13 cellular contexts compared by ENCODE assay signal in the genomic region with DNA sequence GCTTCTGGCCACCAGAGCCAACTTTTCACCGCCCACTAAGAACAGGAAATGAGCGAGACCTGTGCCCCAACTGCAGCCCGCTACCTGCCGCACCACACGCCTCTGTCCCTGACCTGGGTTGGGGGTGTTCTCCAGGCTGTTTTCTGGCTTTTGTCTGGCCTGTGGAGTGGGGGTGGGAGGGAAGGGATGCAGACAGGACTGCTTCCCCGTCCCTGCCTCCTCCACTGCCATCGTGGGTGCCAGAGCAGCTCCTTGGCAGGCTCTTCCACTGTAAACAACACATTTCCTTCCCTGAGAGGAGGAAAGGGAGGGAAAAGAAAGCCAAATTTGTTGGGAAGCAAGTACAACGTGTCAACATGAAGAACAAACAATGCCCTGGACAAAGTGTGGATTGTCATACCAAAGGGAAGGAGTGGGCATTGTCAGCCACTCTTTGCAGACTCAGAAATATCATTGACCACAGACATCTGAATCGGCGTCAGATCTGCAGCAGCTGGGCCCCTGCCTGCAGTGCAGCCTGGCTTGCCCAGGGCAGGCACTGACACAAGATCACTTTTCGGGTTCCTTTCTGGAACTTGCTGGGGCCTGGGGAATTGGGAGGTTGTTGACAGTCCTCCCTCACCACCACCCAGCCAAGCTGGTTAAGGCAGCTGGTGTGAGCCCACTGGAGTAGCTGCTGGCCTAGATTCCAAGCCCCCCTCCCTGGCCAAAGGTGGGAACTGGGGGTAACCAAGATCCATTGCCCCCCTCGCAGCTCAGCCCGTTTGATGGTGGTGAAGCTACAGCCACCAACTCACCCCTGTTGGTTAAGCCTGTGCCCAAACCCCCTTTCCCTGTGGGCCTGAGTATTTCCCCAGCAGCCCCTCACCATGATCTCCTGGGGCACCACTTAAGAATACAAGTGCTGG. TPM values are rescaled to one million over a fixed set of nuclear protein-coding genes. Genes with fewer than 3 reads are reported as not detected.
DNase-seq lines count a peak whose midpoint lies in the region; ATAC-seq and TF ChIP-seq lines count a peak whose summit lies in the region.
"Had no signal": no experiment of that assay in that cellular context is flagged by ENCODE, and none has a peak within 500 bp of the region (broad histone marks: within the 10 kb centered on the region; RNA-seq: fewer than 3 reads in every experiment).

No MANE protein-coding gene starts in this region.

- H3K9me3 ChIP-seq in testis, result no peaks in the 10 kb centered on the region

- no peaks in the 10 kb centered on the region for H3K9me3 Mint-ChIP-seq in mesothelial cell of epicardium
- H3K9me3 Mint-ChIP-seq: stimulated activated naive B cell treated with anti-CD40 and anti-IgM and Interleukin-4, amounts not matched to agents 10 μg/mL and 1 μg/mL and 100 μg/mL, for 72 hours had no signal

- no peak overlapping the region for H3K4me3 Mint-ChIP-seq in mesothelial cell of epicardium
- H3K4me3 Mint-ChIP-seq: stimulated activated naive B cell treated with anti-CD40 and anti-IgM and Interleukin-4, amounts not matched to agents 10 μg/mL and 1 μg/mL and 100 μg/mL, for 72 hours had no signal

- no peaks in the 10 kb centered on the region for H3K27me3 ChIP-seq in testis

- intact Hi-C loops in testis (cut with DNase I; ENCODE audit: low total_unique reads), result no loop called here

- H3K27me3 Mint-ChIP-seq in mesothelial cell of epicardium (ENCODE audit: low read depth), result no peaks in the 10 kb centered on the region
- H3K27me3 Mint-ChIP-seq: stimulated activated naive B cell treated with anti-CD40 and anti-IgM and Interleukin-4, amounts not matched to agents 10 μg/mL and 1 μg/mL and 100 μg/mL, for 72 hours had no signal

- no peaks in the 10 kb centered on the region for H3K36me3 ChIP-seq in testis (ENCODE audit: low read depth, missing control alignments)

- H3K36me3 Mint-ChIP-seq in mesothelial cell of epicardium, result peaks cover 27% of the 10 kb centered on the region

- peak overlapping the region; percentile 94 for H3K27ac ChIP-seq in cingulate gyrus (ENCODE audit: low read depth, low read length)
- peak overlapping the region; percentile 29 to 35 for H3K27ac ChIP-seq in testis
- H3K27ac ChIP-seq: PC-9 had no signal

- peak; percentile 36 to 56 for ATAC-seq in activated CD4-positive, CD25-positive, alpha-beta regulatory T cell treated with anti-CD3 and anti-CD28 coated beads, Interleukin-2, amount 50 U/mL, for 24 hours
- ATAC-seq in HG03108 (IDR thresholded peaks at IDR 0.05; ENCODE audit: unreplicated experiment) (no peak), GM19328 (IDR thresholded peaks at IDR 0.05; ENCODE audit: unreplicated experiment) (no peak)
- ATAC-seq: stimulated activated naive B cell treated with anti-CD40 and anti-IgM and Interleukin-4, amounts not matched to agents 10 μg/mL and 1 μg/mL and 100 μg/mL, for 72 hours had no signal

- TF ChIP-seq POLR2A in testis (IDR thresholded peaks at IDR 0.05), result no peak

- DNase-seq in activated CD4-positive, CD25-positive, alpha-beta regulatory T cell treated with anti-CD3 and anti-CD28 coated beads, Interleukin-2, amount 50 U/mL, for 72 hours, result no peak
- DNase-seq in mesothelial cell of epicardium (ENCODE audit: low spot score in 2 of 2, unreplicated experiment in 2 of 2) (no peak), testis (no peak), cerebellar nuclear complex (lab: John Stamatoyannopoulos, UW) (no peak)
- DNase-seq: 8988T; GF-D8; NCI-H1694 treated with DMSO at 0.1 percent for 48 hours; PC-9; stimulated activated naive B cell treated with anti-CD40 and anti-IgM and Interleukin-4, amounts not matched to agents 10 μg/mL and 1 μg/mL and 100 μg/mL, for 72 hours had no signal

- H3K4me1 ChIP-seq in testis, result peaks cover 58% of the 10 kb centered on the region

- H3K4me3 ChIP-seq in testis, result no peak overlapping the region
- H3K4me3 ChIP-seq: PC-9 had no signal

- H3K4me1 Mint-ChIP-seq in mesothelial cell of epicardium, result peaks cover 24% of the 10 kb centered on the region

- TF ChIP-seq CTCF in mesothelial cell of epicardium (IDR thresholded peaks at IDR 0.05; ENCODE audit: unreplicated experiment), result no peak
- TF ChIP-seq CTCF in testis (IDR thresholded peaks at IDR 0.05), result no peak

- H3K27ac Mint-ChIP-seq in mesothelial cell of epicardium, result peak overlapping the region; percentile 50
- H3K27ac Mint-ChIP-seq: stimulated activated naive B cell treated with anti-CD40 and anti-IgM and Interleukin-4, amounts not matched to agents 10 μg/mL and 1 μg/mL and 100 μg/mL, for 72 hours had no signal

- WGBS in testis, 2 donors, result 59 to 73% methylated on average over 13 of the region's 13 CpGs

RNA-seq across cellular contexts. Expression of a gene that starts 22.6 kb away (rescaled TPM):
- total RNA-seq in mesothelial cell of epicardium (74.3 to 85.3 TPM (median 79.2 TPM) in 3 replicates), testis (100 to 1,000 TPM; 114 to 170 TPM)
- polyA plus RNA-seq in testis (ENCODE audit: insufficient read depth, low read depth, low replicate concordance), result 69.8 TPM

Comparison
In these comparisons a context has a peak if more than half of its experiments do, and no peak if none do; other contexts are left out.
1. ATAC-seq: peak in activated CD4-positive, CD25-positive, alpha-beta regulatory T cell treated with anti-CD3 and anti-CD28 coated beads, Interleukin-2, amount 50 U/mL, for 24 hours (2 of 2); none in HG03108 (single experiment) and GM19328 (single experiment).